Comparison of ENCODE assay signal across 8 cellular contexts in the genomic region with DNA sequence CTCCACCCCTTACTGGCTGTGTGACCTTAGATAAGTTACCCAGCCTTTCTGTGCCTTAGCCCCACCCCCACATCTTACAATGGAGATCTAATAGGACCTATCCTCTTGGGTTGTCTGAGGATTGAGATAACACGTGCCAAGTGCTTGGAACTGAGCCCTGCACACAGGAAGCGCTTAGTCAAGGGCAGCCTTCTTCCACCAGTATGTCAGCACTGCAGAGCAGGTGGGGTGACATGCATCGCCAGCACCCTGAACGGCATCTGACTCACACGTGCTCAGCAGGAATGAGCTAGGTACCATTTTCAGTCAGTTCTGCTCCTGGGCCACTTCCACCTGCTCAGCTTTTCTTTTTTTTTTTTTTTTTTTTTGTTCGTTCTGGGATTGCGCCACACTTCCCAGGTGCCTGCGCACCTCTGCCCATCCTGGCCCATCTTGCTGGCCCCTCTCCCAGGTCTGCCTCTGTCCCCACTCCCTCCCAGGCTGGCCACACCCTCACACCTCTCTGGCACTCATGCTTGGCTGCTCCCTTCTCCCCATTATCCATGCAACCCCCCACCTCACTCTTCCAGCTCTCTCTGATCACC. TPM values are rescaled to one million over a fixed set of nuclear protein-coding genes. Genes with fewer than 3 reads are reported as not detected.
DNase-seq lines count a peak whose midpoint lies in the region; ATAC-seq, FAIRE-seq and TF ChIP-seq lines count a peak whose summit lies in the region.

No MANE protein-coding gene starts in this region.

- peak in 1 of 2 experiments; percentile 28 for DNase-seq in A549 (ENCODE audit: low read depth in 1 of 2, low spot score in 1 of 2)
- peak; percentile 66 for DNase-seq in Jurkat, Clone E6-1 (ENCODE audit: low read depth, low spot score)
- DNase-seq in adrenal gland, result peak in 6 of 7 donors; percentile 39 to 72 (median 52)
- peak; percentile 84 for DNase-seq in stimulated activated CD4-positive, alpha-beta T cell treated with anti-CD3 and anti-CD28 coated beads, Interleukin-1b, Interleukin-23, amount 100 ng/mL, for 48 hours

- no peak overlapping the region for H3K4me3 ChIP-seq in A549
- H3K4me3 ChIP-seq in Jurkat, Clone E6-1 (ENCODE audit: low read length), result no peak overlapping the region
- H3K4me3 ChIP-seq in adrenal gland, result no peak overlapping the region
- no peak overlapping the region for H3K4me3 ChIP-seq in gastroesophageal sphincter

- no peak for TF ChIP-seq RAD21 in A549 (conservative IDR thresholded peaks at IDR 0.05 in 1 of 2, IDR thresholded peaks at IDR 0.05 in 1 of 2)

- ATAC-seq in A549 (no peak), GM18870 (IDR thresholded peaks at IDR 0.05; ENCODE audit: unreplicated experiment) (peak; percentile 45), HG02588 (IDR thresholded peaks at IDR 0.05; ENCODE audit: unreplicated experiment) (no peak), GM21526 (IDR thresholded peaks at IDR 0.05; ENCODE audit: low FRiP score, unreplicated experiment) (no peak), gastroesophageal sphincter (no peak)

- peaks cover 52% of the 10 kb centered on the region for H3K4me1 ChIP-seq in A549
- peaks cover 13 to 27% of the 10 kb centered on the region in 2 donors for H3K4me1 ChIP-seq in adrenal gland (replicated peaks in 1 of 2)
- H3K4me1 ChIP-seq in gastroesophageal sphincter, result peaks cover 0 to 5% (median 0%) of the 10 kb centered on the region in 3 donors

- no peaks in the 10 kb centered on the region for H3K27me3 ChIP-seq in adrenal gland
- no peaks in the 10 kb centered on the region for H3K27me3 ChIP-seq in gastroesophageal sphincter

- no peak overlapping the region for H3K4me2 ChIP-seq in A549

- WGBS in A549 (ENCODE audit: missing lambda C conversion rate), result 64% methylated on average over 8 of the region's 8 CpGs
- WGBS in adrenal gland, 4 donors, result 45 to 57% (median 51%) methylated on average over 7 to 8 of the region's 8 CpGs
- 79 to 86% methylated on average over 6 of the region's 8 CpGs for WGBS in gastroesophageal sphincter (ENCODE audit: low coverage in 1 of 2), 2 donors

- H3K36me3 ChIP-seq in adrenal gland (replicated peaks in 1 of 2) (peaks cover 0 to 8% of the 10 kb centered on the region in 2 donors), gastroesophageal sphincter (peaks cover 3 to 50% of the 10 kb centered on the region in 2 donors)

- TF ChIP-seq EP300 in A549 (IDR thresholded peaks at IDR 0.05) (no peak), gastroesophageal sphincter (IDR thresholded peaks at IDR 0.05) (no peak)

- intact Hi-C loops in adrenal gland (cut with DNase I), result no loop called here

- peak overlapping the region in 1 of 2 experiments; percentile 73; a peak in 3 of 6 replicates for H3K27ac ChIP-seq in A549
- H3K27ac ChIP-seq in adrenal gland, result no peak overlapping the region
- H3K27ac ChIP-seq in gastroesophageal sphincter, result no peak overlapping the region

- CTCF ChIA-PET in A549 (lab: Yijun Ruan, JAX), result interaction anchor here (0.6 to 6.2 kb wide), 4 partner anchors 14 to 582 kb away, joined by 3 to 54 read pairs (median 4); no protein-coding TSS in a partner anchor

- no peak for TF ChIP-seq CTCF in A549 (IDR thresholded peaks at IDR 0.05)
- TF ChIP-seq CTCF in adrenal gland (IDR thresholded peaks at IDR 0.05), result no peak
- no peak for TF ChIP-seq CTCF in gastroesophageal sphincter (IDR thresholded peaks at IDR 0.05)

- POLR2A ChIA-PET in A549 (lab: Yijun Ruan, JAX), result interaction anchor here (1.6 kb wide), 1 partner anchor 20 kb away, joined by 7 read pairs; a partner anchor contains a TSS

- no peak for FAIRE-seq in A549 (lab: Jason Lieb, UNC)

- H3K9me3 ChIP-seq in A549 (peaks cover 9% of the 10 kb centered on the region; the same call in 2 of the 3 replicates), adrenal gland (replicated peaks in 1 of 3) (no peaks in the 10 kb centered on the region), gastroesophageal sphincter (no peaks in the 10 kb centered on the region)

- TF ChIP-seq POLR2A in A549 (IDR thresholded peaks at IDR 0.05; ENCODE audit: low read length) (no peak), adrenal gland (IDR thresholded peaks at IDR 0.05) (no peak), gastroesophageal sphincter (IDR thresholded peaks at IDR 0.05) (no peak)

TF ChIP-seq in A549, 52 proteins besides CTCF, POLR2A, EP300 and RAD21:
- TF ChIP-seq ZFP36 (IDR thresholded peaks at IDR 0.05; ENCODE audit: borderline replicate concordance, partially characterized antibody) (peak; percentile 7), KDM5A (IDR thresholded peaks at IDR 0.05) (no peak), CEBPB (IDR thresholded peaks at IDR 0.05) (peak; percentile 27; a peak in 2 of 4 replicates)

RNA-seq across cellular contexts. Expression of a gene that starts 19.6 kb away (rescaled TPM):
- polyA plus RNA-seq in A549 (2011; rRNA removed) (106 and 136 TPM in 2 replicates), A549 (2017; fragmentation: RNase III; extraction: RNeasy Plus Mini Kit Qiagen cat#74134 plus additional on column Dnase treatment) (59.6 to 70.4 TPM (median 66.2 TPM) in 3 replicates), adrenal gland (10 to 100 TPM; 66.6 to 93.4 (median 81.8) TPM)
- 65.2 and 65.4 TPM in 2 replicates for polyA plus RNA-seq in A549 (2012; cell fraction: cytosol; rRNA removed)
- 140 TPM in 2 replicates for polyA plus RNA-seq in A549 (2012; cell fraction: nucleus; rRNA removed)
- polyA minus RNA-seq in A549 (2011; rRNA and poly(A)+ RNA removed), result 65.5 and 79.0 TPM in 2 replicates
- 52.8 TPM for polyA plus RNA-seq in Jurkat, Clone E6-1 (2012; ENCODE audit: insufficient read depth, insufficient read length)
- total RNA-seq in adrenal gland (100 to 1,000 TPM in 7 of 8 donors, 10 to 100 TPM in 1; 84.5 to 153 (median 125) TPM), gastroesophageal sphincter (100 to 1,000 TPM in 2 of 4 donors, 10 to 100 TPM in 2; 38.1 to 132 (median 91.6) TPM)
